In the genomic region with DNA sequence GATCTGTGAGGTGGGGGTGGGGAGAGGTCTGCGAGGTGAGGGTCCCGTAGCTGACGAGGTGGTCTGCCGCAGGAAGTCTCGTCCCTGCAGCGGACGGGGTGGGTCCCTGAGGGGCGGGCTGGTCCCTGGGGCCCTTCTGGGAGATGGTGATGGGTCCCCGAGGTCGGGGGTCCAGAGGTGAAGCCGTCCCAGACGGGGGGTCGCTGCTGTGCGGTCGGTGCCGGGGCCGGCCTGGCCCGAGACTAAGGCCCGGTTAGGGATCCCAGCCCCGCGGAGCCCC, we compare ENCODE assay signal across 7 cellular contexts. TPM values are rescaled to one million over a fixed set of nuclear protein-coding genes. Genes with fewer than 3 reads are reported as not detected.
DNase-seq lines count a peak whose midpoint lies in the region; ATAC-seq, FAIRE-seq and TF ChIP-seq lines count a peak whose summit lies in the region.

No MANE protein-coding gene starts in this region.

- H3K9me3 ChIP-seq in SK-N-MC (ENCODE audit: low read depth, low read length) = no peaks in the 10 kb centered on the region
- H3K9me3 ChIP-seq in gastroesophageal sphincter = no peaks in the 10 kb centered on the region
- no peaks in the 10 kb centered on the region for H3K9me3 ChIP-seq in small intestine (ENCODE audit: control insufficient read depth, low read depth)

- TF ChIP-seq EP300 in gastroesophageal sphincter (IDR thresholded peaks at IDR 0.05) = no peak

- no peak for FAIRE-seq in small intestine (lab: Jason Lieb, UNC)

- peak; percentile 12 for ATAC-seq in GM21786 (IDR thresholded peaks at IDR 0.05; ENCODE audit: unreplicated experiment)
- no peak for ATAC-seq in gastroesophageal sphincter
- ATAC-seq in HG03457 (IDR thresholded peaks at IDR 0.05; ENCODE audit: unreplicated experiment) = no peak
- no peak for ATAC-seq in HG03439 (IDR thresholded peaks at IDR 0.05; ENCODE audit: unreplicated experiment)

- TF ChIP-seq CTCF in gastroesophageal sphincter (IDR thresholded peaks at IDR 0.05) = no peak

- peak overlapping the region; percentile 90 for H3K4me3 ChIP-seq in SK-N-MC
- peak overlapping the region; percentile 99 for H3K4me3 ChIP-seq in gastroesophageal sphincter
- peak overlapping the region; percentile 92 to 96 for H3K4me3 ChIP-seq in small intestine (ENCODE audit: low read depth in 1 of 2, low read length in 2 of 2)

- H3K9ac ChIP-seq in SK-N-MC (ENCODE audit: insufficient read length) = peak overlapping the region; percentile 84

- no peak for TF ChIP-seq POLR2A in gastroesophageal sphincter (IDR thresholded peaks at IDR 0.05)

- H3K4me1 ChIP-seq in gastroesophageal sphincter (peaks cover 4 to 56% (median 17%) of the 10 kb centered on the region in 3 donors), small intestine (ENCODE audit: control insufficient read depth in 2 of 2, insufficient read depth in 1 of 2, low read depth in 1 of 2, low read length in 1 of 2) (peaks cover 9 to 12% of the 10 kb centered on the region in 2 donors)

- DNase-seq in SK-N-MC (ENCODE audit: low read depth, low spot score) = no peak
- no peak for DNase-seq in small intestine
- DNase-seq in GF-D8 (lab: John Stamatoyannopoulos, UW) = no peak

- H3K27ac ChIP-seq in SK-N-MC (no peak overlapping the region), gastroesophageal sphincter (peak overlapping the region; percentile 88 to 96 (median 93)), small intestine (ENCODE audit: low read depth in 1 of 2, low read length in 1 of 2) (peak overlapping the region; percentile 84 to 89)

- H3K27me3 ChIP-seq in gastroesophageal sphincter (no peaks in the 10 kb centered on the region), small intestine (ENCODE audit: control insufficient read depth in 2 of 2, insufficient read depth in 2 of 2, low read length in 2 of 2) (no peaks in the 10 kb centered on the region)

- H3K36me3 ChIP-seq in SK-N-MC (ENCODE audit: insufficient read depth, low read length) (no peaks in the 10 kb centered on the region), gastroesophageal sphincter (no peaks in the 10 kb centered on the region), small intestine (ENCODE audit: control insufficient read depth in 2 of 2, insufficient read depth in 2 of 2, low read length in 2 of 2) (no peaks in the 10 kb centered on the region)

- 0% methylated on average over 1 of the region's 21 CpGs; no CpG with 5 or more reads in 1 of the 2 donors for WGBS in gastroesophageal sphincter (ENCODE audit: low coverage in 1 of 2), 2 donors
- 0 to 2% (median 0%) methylated on average over 9 to 21 of the region's 21 CpGs for WGBS in small intestine, 3 donors

RNA-seq across cellular contexts. Expression of gene PXN, which starts 0.4 kb away (rescaled TPM):
- total RNA-seq in gastroesophageal sphincter = 10 to 100 TPM; 43.2 to 80.4 (median 59.4) TPM
- polyA plus RNA-seq in small intestine = 100 to 1,000 TPM in 2 of 3 donors, 10 to 100 TPM in 1; 79.3 to 132 (median 103) TPM

RNA-seq across cellular contexts. Expression of gene RNU4-2, which starts 26.6 kb away (rescaled TPM):
- under 1 TPM in 3 of 4 donors, not detected in 1; under 0.01 TPM for total RNA-seq in gastroesophageal sphincter
- polyA plus RNA-seq in small intestine = not detected

RNA-seq across cellular contexts. Expression of gene RNU4-1, which starts 27.9 kb away (rescaled TPM):
- under 1 TPM in 1 of 4 donors, not detected in 3; under 0.01 TPM for total RNA-seq in gastroesophageal sphincter
- polyA plus RNA-seq in small intestine = not detected

RNA-seq across cellular contexts. Expression of gene SIRT4, which starts 37.0 kb away (rescaled TPM):
- 1 to 10 TPM in 3 of 4 donors, under 1 TPM in 1; 0.67 to 3.9 (median 3.7) TPM for total RNA-seq in gastroesophageal sphincter
- 1 to 10 TPM; 1.4 to 8.1 (median 1.6) TPM for polyA plus RNA-seq in small intestine
